18 cellular contexts compared by ENCODE assay signal in genomic region chr5:60538955-60539866, GRCh38.
DNase-seq lines count a peak whose midpoint lies in the region; ATAC-seq and TF ChIP-seq lines count a peak whose summit lies in the region.
"Had no signal": no experiment of that assay in that cellular context is flagged by ENCODE, and none has a peak within 500 bp of the region (broad histone marks: within the 10 kb centered on the region; RNA-seq: fewer than 3 reads in every experiment).

No MANE protein-coding gene starts in this region.

- intact Hi-C loops in Right ventricle myocardium inferior (cut with DNase I): no loop called here
- intact Hi-C loops in cardiac septum (cut with DNase I): no loop called here
- intact Hi-C loops in ascending aorta (cut with DNase I): no loop called here
- intact Hi-C loops in left ventricle myocardium superior (cut with micrococcal nuclease): no loop called here

- H3K27ac ChIP-seq in ascending aorta: peak overlapping the region; percentile 73 to 79
- H3K27ac ChIP-seq: foreskin keratinocyte, RWPE1 had no signal

- DNase-seq in Right ventricle myocardium inferior (ENCODE audit: missing footprints): no peak
- DNase-seq in cardiac septum (ENCODE audit: low spot score): no peak
- no peak for DNase-seq in ascending aorta (ENCODE audit: low spot score in 2 of 2)
- no peak for DNase-seq in left ventricle myocardium superior
- DNase-seq in DMS 273 treated with DMSO at 0.1 percent for 48 hours (lab: John Stamatoyannopoulos, UW): no peak
- DNase-seq in NCI-H2107 (lab: John Stamatoyannopoulos, UW): no peak
- no peak for DNase-seq in stimulated activated CD4-positive, alpha-beta T cell treated with anti-CD3 and anti-CD28 coated beads, Interleukin-4, amount 100 ng/mL, for 4 hours
- DNase-seq: ACHN; activated naive CD4-positive, alpha-beta T cell treated with anti-CD3 and anti-CD28 coated beads for 36 hours; cortex of kidney; foreskin keratinocyte; islet precursor cell; NCI-H2029 treated with DMSO at 0.1 percent for 48 hours; spleen; trophoblast cell had no signal

- no peaks in the 10 kb centered on the region for H3K9me3 ChIP-seq in ascending aorta
- H3K9me3 ChIP-seq: HAP-1, spleen had no signal

- no peaks in the 10 kb centered on the region for H3K36me3 ChIP-seq in ascending aorta
- H3K36me3 ChIP-seq: HAP-1, spleen had no signal

- no peak for TF ChIP-seq CTCF in ascending aorta (IDR thresholded peaks at IDR 0.05)

- H3K27me3 ChIP-seq in ascending aorta: no peaks in the 10 kb centered on the region
- H3K27me3 ChIP-seq: spleen had no signal

- H3K4me3 ChIP-seq in ascending aorta: no peak overlapping the region
- H3K4me3 ChIP-seq: HAP-1, spleen had no signal

- peaks cover 6 to 30% of the 10 kb centered on the region in 2 donors for H3K4me1 ChIP-seq in ascending aorta
- H3K4me1 ChIP-seq: foreskin keratinocyte, HAP-1 had no signal

- ATAC-seq in Right ventricle myocardium inferior (peak; percentile 61), left ventricle myocardium superior (peak; percentile 45), HG03025 (IDR thresholded peaks at IDR 0.05; ENCODE audit: low FRiP score, unreplicated experiment) (no peak)
- ATAC-seq: foreskin keratinocyte had no signal
